8 cellular contexts compared by ENCODE assay signal in the genomic region with DNA sequence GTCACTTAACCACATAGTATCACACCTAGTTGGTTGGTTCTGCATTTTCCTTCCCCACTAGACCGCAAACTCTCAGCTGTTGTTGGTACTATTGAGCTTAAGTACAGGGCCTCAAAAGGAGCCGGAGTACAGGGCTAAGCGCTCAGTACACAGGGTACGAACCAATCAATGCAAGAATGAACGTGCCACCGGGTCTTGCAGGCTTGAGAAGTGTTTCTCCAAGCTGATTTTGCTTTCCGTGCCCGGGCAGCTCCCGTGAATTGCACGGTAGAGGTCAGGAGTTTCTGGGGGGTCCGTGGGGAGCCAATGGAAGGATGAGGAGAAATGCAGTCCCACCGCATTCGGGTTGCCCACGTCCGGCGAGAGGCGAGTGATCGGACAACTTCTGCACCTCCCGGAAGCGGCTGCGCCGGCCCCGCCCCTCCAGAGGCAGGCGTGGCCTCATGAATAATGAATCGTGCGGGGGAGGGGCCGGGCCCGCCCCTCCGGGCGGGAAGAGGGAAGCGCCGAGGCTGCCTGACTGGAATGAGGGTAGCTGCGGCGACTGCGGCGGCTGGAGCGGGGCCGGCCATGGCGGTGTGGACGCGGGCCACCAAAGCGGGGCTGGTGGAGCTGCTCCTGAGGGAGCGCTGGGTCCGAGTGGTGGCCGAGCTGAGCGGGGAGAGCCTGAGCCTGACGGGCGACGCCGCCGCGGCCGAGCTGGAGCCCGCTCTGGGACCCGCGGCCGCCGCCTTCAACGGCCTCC. TPM values are rescaled to one million over a fixed set of nuclear protein-coding genes. Genes with fewer than 3 reads are reported as not detected.
A peak's percentile ranks its signal among the peaks of the same experiment; 100 is the strongest.
DNase-seq lines count a peak whose midpoint lies in the region; ATAC-seq and TF ChIP-seq lines count a peak whose summit lies in the region.

A gene (plus strand): TSS at position 523 of the 745 bp plus-strand sequence. CDS start 3 bp downstream, at position 526.

- ATAC-seq in GM19324 (IDR thresholded peaks at IDR 0.05; ENCODE audit: low FRiP score, unreplicated experiment) (peak; percentile 77), HG03460 (IDR thresholded peaks at IDR 0.05; ENCODE audit: unreplicated experiment) (peak; percentile 85), lower lobe of right lung (peak; percentile 98)
- peak; percentile 84 for ATAC-seq in activated CD8-positive, alpha-beta T cell treated with anti-CD3 and anti-CD28 coated beads for 36 hours

- H3K4me1 Mint-ChIP-seq in CD14-positive monocyte, result peaks cover 34% of the 10 kb centered on the region
- peaks cover 51% of the 10 kb centered on the region for H3K4me1 Mint-ChIP-seq in activated CD8-positive, alpha-beta T cell treated with anti-CD3 and anti-CD28 coated beads for 36 hours (ENCODE audit: low read depth)

- H3K9me3 Mint-ChIP-seq in CD14-positive monocyte, result peaks cover 0 to 8% (median 0%) of the 10 kb centered on the region in 7 donors
- H3K9me3 Mint-ChIP-seq in activated CD8-positive, alpha-beta T cell treated with anti-CD3 and anti-CD28 coated beads for 36 hours, result no peaks in the 10 kb centered on the region

- DNase-seq in CD14-positive monocyte (ENCODE audit: low spot score) (peak; percentile 81), NCI-H774 (lab: John Stamatoyannopoulos, UW) (peak; percentile 69), lower lobe of right lung (peak; percentile 96)
- DNase-seq in activated CD8-positive, alpha-beta T cell treated with anti-CD3 and anti-CD28 coated beads for 36 hours, result peak; percentile 87
- DNase-seq in stimulated activated CD4-positive, alpha-beta T cell treated with anti-CD3 and anti-CD28 coated beads, TNF-alpha, amount 100 ng/mL, for 24 hours (ENCODE audit: low read depth in 3 of 3), result peak; percentile 64 to 82 (median 69)

- H3K36me3 Mint-ChIP-seq in CD14-positive monocyte, result peaks cover 0 to 7% of the 10 kb centered on the region in 2 donors
- peaks cover 17% of the 10 kb centered on the region for H3K36me3 Mint-ChIP-seq in activated CD8-positive, alpha-beta T cell treated with anti-CD3 and anti-CD28 coated beads for 36 hours (ENCODE audit: low read depth)

- no peaks in the 10 kb centered on the region for H3K36me3 ChIP-seq in ectodermal cell (ENCODE audit: control insufficient read depth, insufficient read depth, low read length)
- H3K36me3 ChIP-seq in lower lobe of right lung, result no peaks in the 10 kb centered on the region

- H3K9me3 ChIP-seq in ectodermal cell (ENCODE audit: control insufficient read depth, low read length) (no peaks in the 10 kb centered on the region), lower lobe of right lung (no peaks in the 10 kb centered on the region)

- H3K27ac ChIP-seq in ectodermal cell (ENCODE audit: insufficient read depth, low read depth, low read length, poor library complexity, severe bottlenecking), result peak within 1 kb of the TSS; percentile 77
- peak within 1 kb of the TSS; percentile 84 for H3K27ac ChIP-seq in lower lobe of right lung

- peak within 1 kb of the TSS; percentile 89 to 96 (median 93) for H3K27ac Mint-ChIP-seq in CD14-positive monocyte
- H3K27ac Mint-ChIP-seq in activated CD8-positive, alpha-beta T cell treated with anti-CD3 and anti-CD28 coated beads for 36 hours, result peak within 1 kb of the TSS; percentile 99

- H3K4me3 Mint-ChIP-seq in CD14-positive monocyte, result peak within 1 kb of the TSS; percentile 96 to 98
- peak within 1 kb of the TSS; percentile 97 for H3K4me3 Mint-ChIP-seq in activated CD8-positive, alpha-beta T cell treated with anti-CD3 and anti-CD28 coated beads for 36 hours

- H3K27me3 ChIP-seq in ectodermal cell (ENCODE audit: control insufficient read depth, insufficient read depth, low read length, poor library complexity, severe bottlenecking), result no peaks in the 10 kb centered on the region
- H3K27me3 ChIP-seq in lower lobe of right lung (ENCODE audit: low read depth), result no peaks in the 10 kb centered on the region

- H3K4me3 ChIP-seq in ectodermal cell (ENCODE audit: insufficient read depth, low read depth, low read length) (peak within 1 kb of the TSS; percentile 85), lower lobe of right lung (peak within 1 kb of the TSS; percentile 91)

- POLR2A ChIA-PET in activated CD8-positive, alpha-beta T cell treated with anti-CD3 and anti-CD28 coated beads for 36 hours (lab: Charles Lee), result interaction anchor here (0.6 to 2.7 kb wide), 3 partner anchors 11 to 54 kb away, joined by 3 to 23 read pairs (median 5); a partner anchor contains a TSS

- H3K4me1 ChIP-seq in ectodermal cell (ENCODE audit: control insufficient read depth, insufficient read depth, low read length), result peaks cover 8% of the 10 kb centered on the region
- peaks cover 47% of the 10 kb centered on the region for H3K4me1 ChIP-seq in lower lobe of right lung

- 4% methylated on average over 59 of the region's 59 CpGs for WGBS in ectodermal cell, 2 experiments

- TF ChIP-seq CTCF in CD14-positive monocyte (IDR thresholded peaks at IDR 0.05), result no peak
- TF ChIP-seq CTCF in activated CD8-positive, alpha-beta T cell treated with anti-CD3 and anti-CD28 coated beads for 36 hours (IDR thresholded peaks at IDR 0.05), result no peak
- no peak for TF ChIP-seq CTCF in lower lobe of right lung (IDR thresholded peaks at IDR 0.05)

- intact Hi-C loops in CD14-positive monocyte (cut with micrococcal nuclease) (loop anchor here (5.0 to 10.0 kb wide), 2 partner anchors 52 to 125 kb away; a partner anchor contains a TSS), lower lobe of right lung (cut with DNase I) (no loop called here)
- intact Hi-C loops in activated CD8-positive, alpha-beta T cell treated with anti-CD3 and anti-CD28 coated beads for 36 hours (cut with micrococcal nuclease), result loop anchor here (1.0 kb wide), 1 partner anchor 21 kb away; no protein-coding TSS in a partner anchor

- H3K27me3 Mint-ChIP-seq in CD14-positive monocyte (ENCODE audit: low read depth in 3 of 3), result peaks cover 30 to 67% (median 36%) of the 10 kb centered on the region in 3 donors
- no peaks in the 10 kb centered on the region for H3K27me3 Mint-ChIP-seq in activated CD8-positive, alpha-beta T cell treated with anti-CD3 and anti-CD28 coated beads for 36 hours

- CTCF ChIA-PET in activated CD8-positive, alpha-beta T cell treated with anti-CD3 and anti-CD28 coated beads for 36 hours (lab: Charles Lee), result interaction anchor here (0.5 to 2.8 kb wide), 6 partner anchors 11 to 111 kb away, joined by 3 to 9 read pairs (median 4); no protein-coding TSS in a partner anchor

RNA-seq across cellular contexts. Expression of the gene that starts here (rescaled TPM):
- polyA plus RNA-seq in CD14-positive monocyte, result 1 to 10 TPM; 1.2 to 6.0 TPM
- total RNA-seq in activated CD8-positive, alpha-beta T cell treated with anti-CD3 and anti-CD28 coated beads for 36 hours, result 10 to 100 TPM; 11.8 to 13.0 TPM
- 12.3 TPM for polyA plus RNA-seq in ectodermal cell (2013, experiment 1 of 4)
- polyA plus RNA-seq in ectodermal cell (2013, experiment 2 of 4), result 11.8 TPM
- 8.7 TPM for polyA plus RNA-seq in ectodermal cell (2013, experiment 3 of 4)
- 9.8 TPM for polyA plus RNA-seq in ectodermal cell (2013, experiment 4 of 4)
- 36.1 TPM for total RNA-seq in lower lobe of right lung

Comparison
In these comparisons a context has a peak if more than half of its experiments do, and no peak if none do; other contexts are left out.
1. Peak in every context shown above with its lines: DNase-seq, ATAC-seq, H3K4me3 ChIP-seq and H3K27ac ChIP-seq.